Comparison of ENCODE assay signal across 11 cellular contexts in the genomic region with DNA sequence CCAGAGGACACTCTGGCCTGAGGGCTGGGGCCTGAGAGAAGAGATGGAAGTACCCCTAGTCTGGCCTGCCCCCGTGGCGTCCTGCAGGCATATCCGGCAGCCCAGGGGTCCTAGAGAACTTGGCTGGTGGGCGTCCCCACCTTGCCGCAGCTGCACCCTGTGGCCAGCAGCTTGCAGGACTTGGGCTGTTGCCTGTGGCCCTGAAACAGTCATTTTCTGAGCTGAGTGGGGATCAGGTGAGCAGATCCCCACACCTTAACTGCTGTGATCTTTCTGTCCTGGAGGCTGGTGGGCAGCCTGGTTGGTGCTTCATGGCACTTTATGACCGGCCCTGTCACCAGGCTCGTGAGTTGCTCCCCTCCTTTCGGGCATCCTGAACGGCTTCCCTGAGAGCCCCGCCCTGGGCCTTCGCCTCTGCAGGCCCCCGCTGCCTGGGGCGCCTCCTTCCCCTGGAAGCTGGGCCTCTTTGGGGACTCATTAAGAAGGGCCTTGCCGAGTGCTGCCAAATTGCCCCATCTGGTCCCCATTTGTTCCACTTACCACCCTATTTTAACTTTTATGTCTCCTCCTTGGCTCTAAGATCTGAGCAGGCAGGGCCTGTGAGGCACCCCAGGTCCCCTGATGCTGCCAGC.
A peak's percentile ranks its signal among the peaks of the same experiment; 100 is the strongest.
DNase-seq lines count a peak whose midpoint lies in the region; ATAC-seq and TF ChIP-seq lines count a peak whose summit lies in the region.
"Had no signal": no experiment of that assay in that cellular context is flagged by ENCODE, and none has a peak within 500 bp of the region (broad histone marks: within the 10 kb centered on the region; RNA-seq: fewer than 3 reads in every experiment).

No MANE protein-coding gene starts in this region.

- H2AFZ ChIP-seq in Loucy (ENCODE audit: low read length): no peak overlapping the region
- no peak overlapping the region for H2AFZ ChIP-seq in neuronal stem cell (ENCODE audit: low read length)

- no peaks in the 10 kb centered on the region for H3K9me3 ChIP-seq in CD8-positive, alpha-beta T cell (ENCODE audit: low read length)
- H3K9me3 ChIP-seq in Loucy (ENCODE audit: insufficient read depth, low read depth, low read length) (no peaks in the 10 kb centered on the region), neuronal stem cell (replicated peaks in 1 of 2; ENCODE audit: control insufficient read depth in 2 of 2, insufficient read depth in 1 of 2, low read depth in 1 of 2, low read length in 2 of 2) (no peaks in the 10 kb centered on the region), gastrocnemius medialis (no peaks in the 10 kb centered on the region)

- no peaks in the 10 kb centered on the region for H3K27me3 ChIP-seq in CD8-positive, alpha-beta T cell (ENCODE audit: insufficient read depth, low read length)
- H3K27me3 ChIP-seq in Loucy (ENCODE audit: insufficient read depth, low read length, poor library complexity, severe bottlenecking) (no peaks in the 10 kb centered on the region), neuronal stem cell (ENCODE audit: control insufficient read depth in 3 of 3, insufficient read depth in 3 of 3, low read depth in 1 of 3, low read length in 3 of 3) (no peaks in the 10 kb centered on the region), gastrocnemius medialis (no peaks in the 10 kb centered on the region)

- H2BK120ac ChIP-seq in neuronal stem cell (ENCODE audit: low read depth, low read length): peak overlapping the region; percentile 32

- H3K79me1 ChIP-seq in neuronal stem cell (ENCODE audit: low read depth, low read length): peaks cover 24% of the 10 kb centered on the region

- TF ChIP-seq CTCF in CD8-positive, alpha-beta T cell (IDR thresholded peaks at IDR 0.05): no peak
- TF ChIP-seq CTCF in Loucy (conservative IDR thresholded peaks at IDR 0.05; ENCODE audit: low read length) (no peak), brain (conservative IDR thresholded peaks at IDR 0.05) (no peak), chondrocyte (IDR thresholded peaks at IDR 0.05) (no peak), gastrocnemius medialis (IDR thresholded peaks at IDR 0.05 in 4 of 5, conservative IDR thresholded peaks at IDR 0.05 in 1 of 5) (no peak)

- peak overlapping the region; percentile 97 for H3K27ac Mint-ChIP-seq in CD8-positive, alpha-beta T cell
- peak overlapping the region; percentile 90 to 98 (median 97) for H3K27ac Mint-ChIP-seq in brain
- no peak overlapping the region for H3K27ac Mint-ChIP-seq in chondrocyte (ENCODE audit: unreplicated experiment)

- no peaks in the 10 kb centered on the region for H3K9me3 Mint-ChIP-seq in CD8-positive, alpha-beta T cell
- H3K9me3 Mint-ChIP-seq in brain (peaks cover 0 to 2% (median 0%) of the 10 kb centered on the region in 5 experiments), chondrocyte (ENCODE audit: low read depth) (no peaks in the 10 kb centered on the region)

- ATAC-seq in CD8-positive, alpha-beta T cell: no peak
- no peak for ATAC-seq in gastrocnemius medialis
- ATAC-seq in GM18858 (IDR thresholded peaks at IDR 0.05; ENCODE audit: unreplicated experiment): no peak

- peak overlapping the region; percentile 44 for H3K18ac ChIP-seq in neuronal stem cell (ENCODE audit: low read length)

- no peak overlapping the region for H3K4me3 ChIP-seq in CD8-positive, alpha-beta T cell (ENCODE audit: low read depth, low read length)
- H3K4me3 ChIP-seq in Loucy (ENCODE audit: low read length, poor library complexity, severe bottlenecking) (peak overlapping the region; percentile 3), neuronal stem cell (ENCODE audit: low read length in 2 of 2) (no peak overlapping the region), gastrocnemius medialis (no peak overlapping the region)

- H3K36me3 Mint-ChIP-seq in CD8-positive, alpha-beta T cell: peaks cover 5% of the 10 kb centered on the region
- H3K36me3 Mint-ChIP-seq in brain: peaks cover 8% of the 10 kb centered on the region
- H3K36me3 Mint-ChIP-seq in chondrocyte (ENCODE audit: low read depth): no peaks in the 10 kb centered on the region

- no peaks in the 10 kb centered on the region for H3K36me3 ChIP-seq in CD8-positive, alpha-beta T cell (ENCODE audit: insufficient read depth, low read length)
- H3K36me3 ChIP-seq in Loucy (ENCODE audit: insufficient read depth, low read length): peaks cover 31% of the 10 kb centered on the region; the same call in 1 of the 2 replicates
- peaks cover 0 to 4% of the 10 kb centered on the region in 2 donors for H3K36me3 ChIP-seq in neuronal stem cell (replicated peaks in 1 of 2; ENCODE audit: control insufficient read depth in 2 of 2, insufficient read depth in 2 of 2, low read length in 2 of 2)
- H3K36me3 ChIP-seq in gastrocnemius medialis: no peaks in the 10 kb centered on the region

- H3K9ac ChIP-seq in Loucy (ENCODE audit: low read depth, low read length, poor library complexity, severe bottlenecking) (peak overlapping the region; percentile 78), neuronal stem cell (ENCODE audit: low read depth, low read length, poor library complexity) (no peak overlapping the region)

- peaks cover 76% of the 10 kb centered on the region for H3K79me2 ChIP-seq in Loucy (ENCODE audit: insufficient read depth, low read length)

- no peak overlapping the region for H2BK12ac ChIP-seq in neuronal stem cell (ENCODE audit: low read length)

- H4K8ac ChIP-seq in neuronal stem cell (ENCODE audit: low read depth, low read length): no peak overlapping the region

- no peak overlapping the region for H2BK5ac ChIP-seq in neuronal stem cell (ENCODE audit: low read length)

- POLR2A ChIA-PET in CD8-positive, alpha-beta T cell (lab: Charles Lee): interaction anchor here (1.5 to 17.2 kb wide), 5 partner anchors 11 to 33 kb away, joined by 5 to 242 read pairs (median 53); no protein-coding TSS in a partner anchor

- DNase-seq in CD8-positive, alpha-beta T cell: peak in 1 of 7 experiments; percentile 19
- DNase-seq in neuronal stem cell (ENCODE audit: low spot score) (no peak), chondrocyte (ENCODE audit: low spot score) (no peak), gastrocnemius medialis (no peak)
- DNase-seq in NK-92 treated with Interleukin-12 subunit alpha and Interleukin-12 subunit beta, amount 100 ng/mL, for 24 hours (lab: John Stamatoyannopoulos, UW): no peak
- DNase-seq: mesendoderm; NCI-H774; stimulated activated CD4-positive, alpha-beta T cell treated with anti-CD3 and anti-CD28 coated beads, Interleukin-4, amount 100 ng/mL, for 24 hours had no signal

- no peak for TF ChIP-seq POLR2A in gastrocnemius medialis (IDR thresholded peaks at IDR 0.05)

- no peak overlapping the region for H3K14ac ChIP-seq in neuronal stem cell (ENCODE audit: low read length)

- H3K4me1 Mint-ChIP-seq in CD8-positive, alpha-beta T cell (ENCODE audit: low read depth): peaks cover 94% of the 10 kb centered on the region
- H3K4me1 Mint-ChIP-seq in brain (peaks cover 92% of the 10 kb centered on the region), chondrocyte (ENCODE audit: low read depth) (peaks cover 72% of the 10 kb centered on the region)

- H3K23ac ChIP-seq in neuronal stem cell (ENCODE audit: low read depth, low read length, poor library complexity): no peak overlapping the region

- H3K4me2 ChIP-seq in Loucy (ENCODE audit: low read depth, low read length, poor library complexity, severe bottlenecking) (peak overlapping the region; percentile 22), neuronal stem cell (ENCODE audit: insufficient read depth, low read length, poor library complexity, severe bottlenecking) (no peak overlapping the region)

- H3K4me3 Mint-ChIP-seq in CD8-positive, alpha-beta T cell: peak overlapping the region; percentile 70
- peak overlapping the region in 4 of 5 experiments; percentile 14 to 58 (median 48) for H3K4me3 Mint-ChIP-seq in brain
- no peak overlapping the region for H3K4me3 Mint-ChIP-seq in chondrocyte (ENCODE audit: unreplicated experiment)

- intact Hi-C loops in CD8-positive, alpha-beta T cell (cut with DNase I, micrococcal nuclease): loop anchor here in 1 of 2 experiments (10.0 kb wide), 1 partner anchor 705 kb away; a partner anchor contains a TSS
- intact Hi-C loops in gastrocnemius medialis (cut with DNase I; ENCODE audit: low total_unique reads): no loop called here

- H3K9me2 ChIP-seq in Loucy (replicated peaks; ENCODE audit: low read depth, low read length): no peaks in the 10 kb centered on the region

- H2AK5ac ChIP-seq in neuronal stem cell (ENCODE audit: low read depth, low read length): no peak overlapping the region

- H3K4ac ChIP-seq in neuronal stem cell (ENCODE audit: low read length): no peak overlapping the region

- peaks cover 12% of the 10 kb centered on the region for H4K20me1 ChIP-seq in Loucy (ENCODE audit: insufficient read depth, low read length, poor library complexity, severe bottlenecking)

- H2BK15ac ChIP-seq in neuronal stem cell (ENCODE audit: low read length): no peak overlapping the region

- peak overlapping the region; percentile 76 for H4K91ac ChIP-seq in neuronal stem cell (ENCODE audit: low read depth, low read length, poor library complexity)

- peaks cover 100% of the 10 kb centered on the region for H3K4me1 ChIP-seq in CD8-positive, alpha-beta T cell (ENCODE audit: insufficient read depth, low read length)
- H3K4me1 ChIP-seq in Loucy (ENCODE audit: insufficient read depth, low read length, poor library complexity, severe bottlenecking) (peaks cover 77% of the 10 kb centered on the region), neuronal stem cell (ENCODE audit: control insufficient read depth in 2 of 2, insufficient read depth in 1 of 2, low read depth in 1 of 2, low read length in 2 of 2) (peaks cover 30 to 42% of the 10 kb centered on the region in 2 donors), gastrocnemius medialis (peaks cover 71 to 72% of the 10 kb centered on the region in 2 donors)

- CTCF ChIA-PET in CD8-positive, alpha-beta T cell (lab: Charles Lee): interaction anchor here (1.0 to 4.4 kb wide), 8 partner anchors 10 to 58 kb away, joined by 3 to 41 read pairs (median 12); no protein-coding TSS in a partner anchor

- H3K27me3 Mint-ChIP-seq in CD8-positive, alpha-beta T cell (ENCODE audit: low read depth): no peaks in the 10 kb centered on the region
- no peaks in the 10 kb centered on the region for H3K27me3 Mint-ChIP-seq in brain
- no peaks in the 10 kb centered on the region for H3K27me3 Mint-ChIP-seq in chondrocyte (ENCODE audit: low read depth)

- in situ Hi-C loops in gastrocnemius medialis (cut with MboI; ENCODE audit: low sequenced_read_pairs in 4 of 4): loop anchor here in 2 of 4 donors (10.0 kb wide), 2 partner anchors 55 to 105 kb away; no protein-coding TSS in a partner anchor

- H3K27ac ChIP-seq in CD8-positive, alpha-beta T cell (ENCODE audit: low read depth, low read length): peak overlapping the region; percentile 39
- H3K27ac ChIP-seq in neuronal stem cell (replicated peaks; ENCODE audit: low read length) (no peak overlapping the region), gastrocnemius medialis (peak overlapping the region in 2 of 4 donors; percentile 16 to 33)

- H3F3A ChIP-seq in Loucy (ENCODE audit: low read depth): peaks cover 24% of the 10 kb centered on the region

- no CpG with 5 or more reads among the region's 14 CpGs for WGBS in neuronal stem cell (ENCODE audit: extremely low coverage in 2 of 2, insufficient read length in 2 of 2, insufficient replicate concordance in 1 of 2), 2 donors
